20 cellular contexts compared by ENCODE assay signal in the genomic region with DNA sequence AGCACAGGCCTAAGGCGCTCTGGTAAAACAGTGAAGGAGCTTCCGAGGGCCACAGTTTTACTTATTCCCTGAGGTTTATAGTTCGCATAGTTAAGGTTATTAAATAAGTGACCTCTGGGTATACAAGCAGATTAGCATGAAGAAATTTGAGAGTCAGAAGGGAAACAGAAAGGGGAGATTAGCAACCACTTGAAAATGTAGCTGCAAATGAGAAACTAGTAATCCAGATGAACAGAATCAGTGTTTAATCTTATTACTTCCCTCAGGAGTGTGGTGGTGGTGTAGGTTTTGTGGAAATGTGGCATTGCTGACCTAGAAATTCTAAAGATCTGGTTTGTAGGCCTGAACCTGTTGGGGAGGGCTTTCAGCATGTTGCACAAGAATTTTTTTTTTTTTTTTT.
"Had no signal": no experiment of that assay in that cellular context is flagged by ENCODE, and none has a peak within 500 bp of the region (broad histone marks: within the 10 kb centered on the region; RNA-seq: fewer than 3 reads in every experiment).

No MANE protein-coding gene starts in this region.

- H3K36me3 ChIP-seq: breast epithelium, gastrocnemius medialis, left lung, right lobe of liver had no signal

- DNase-seq: activated CD4-positive, alpha-beta T cell treated with anti-CD3 and anti-CD28 coated beads, Interleukin-2, amount 10 ng/mL, durations not matched to agents 24 days and 14 days; activated CD4-positive, CD25-positive, alpha-beta regulatory T cell; activated CD8-positive, alpha-beta T cell treated with anti-CD3 and anti-CD28 coated beads for 36 hours; activated effector memory CD4-positive, alpha-beta T cell treated with Interleukin-2 at 50 U/mL for 16 hours; activated naive CD4-positive, alpha-beta T cell treated with anti-CD3 and anti-CD28 coated beads, Interleukin-2, amount 10 ng/mL, durations not matched to agents 7 days and 5 days; activated naive CD8-positive, alpha-beta T cell treated with anti-CD3 and anti-CD28 coated beads, Interleukin-2, amount 50 U/mL, for 24 hours; activated T-cell treated with anti-CD3 and anti-CD28 coated beads, Interleukin-2, amount 50 U/mL, for 24 hours; cerebellar nuclear complex; cortex of kidney; gastrocnemius medialis; heart left ventricle; kidney; left lung; right lobe of liver; small intestine; stimulated activated CD4-positive, alpha-beta T cell treated with anti-CD3 and anti-CD28 coated beads, Interleukin-4, amount 100 ng/mL, for 1 hour; T-helper 9 cell had no signal

- H3K27ac ChIP-seq: breast epithelium, gastrocnemius medialis, left lung, right lobe of liver had no signal

- H3K9me3 Mint-ChIP-seq: activated CD4-positive, alpha-beta T cell treated with anti-CD3 and anti-CD28 coated beads, Interleukin-2, amount 10 ng/mL, durations not matched to agents 24 days and 14 days; activated CD8-positive, alpha-beta T cell treated with anti-CD3 and anti-CD28 coated beads for 36 hours; activated naive CD4-positive, alpha-beta T cell treated with anti-CD3 and anti-CD28 coated beads, Interleukin-2, amount 10 ng/mL, durations not matched to agents 7 days and 5 days; activated naive CD8-positive, alpha-beta T cell treated with anti-CD3 and anti-CD28 coated beads, Interleukin-2, amount 50 U/mL, for 24 hours; activated T-cell treated with anti-CD3 and anti-CD28 coated beads, Interleukin-2, amount 50 U/mL, for 24 hours; stimulated activated memory B cell treated with anti-CD40 and anti-IgM and Interleukin-4, amounts not matched to agents 10 μg/mL and 1 μg/mL and 100 μg/mL, for 72 hours had no signal

- H3K4me3 ChIP-seq: breast epithelium, gastrocnemius medialis, heart left ventricle, left lung, right lobe of liver had no signal

- H3K27me3 Mint-ChIP-seq: activated CD4-positive, alpha-beta T cell treated with anti-CD3 and anti-CD28 coated beads, Interleukin-2, amount 10 ng/mL, durations not matched to agents 24 days and 14 days; activated CD8-positive, alpha-beta T cell treated with anti-CD3 and anti-CD28 coated beads for 36 hours; activated naive CD4-positive, alpha-beta T cell treated with anti-CD3 and anti-CD28 coated beads, Interleukin-2, amount 10 ng/mL, durations not matched to agents 7 days and 5 days; activated naive CD8-positive, alpha-beta T cell treated with anti-CD3 and anti-CD28 coated beads, Interleukin-2, amount 50 U/mL, for 24 hours; activated T-cell treated with anti-CD3 and anti-CD28 coated beads, Interleukin-2, amount 50 U/mL, for 24 hours; stimulated activated memory B cell treated with anti-CD40 and anti-IgM and Interleukin-4, amounts not matched to agents 10 μg/mL and 1 μg/mL and 100 μg/mL, for 72 hours had no signal

- H3K4me3 Mint-ChIP-seq: activated CD4-positive, alpha-beta T cell treated with anti-CD3 and anti-CD28 coated beads, Interleukin-2, amount 10 ng/mL, durations not matched to agents 24 days and 14 days; activated CD8-positive, alpha-beta T cell treated with anti-CD3 and anti-CD28 coated beads for 36 hours; activated naive CD4-positive, alpha-beta T cell treated with anti-CD3 and anti-CD28 coated beads, Interleukin-2, amount 10 ng/mL, durations not matched to agents 7 days and 5 days; activated naive CD8-positive, alpha-beta T cell treated with anti-CD3 and anti-CD28 coated beads, Interleukin-2, amount 50 U/mL, for 24 hours; activated T-cell treated with anti-CD3 and anti-CD28 coated beads, Interleukin-2, amount 50 U/mL, for 24 hours; mesothelial cell of epicardium; stimulated activated memory B cell treated with anti-CD40 and anti-IgM and Interleukin-4, amounts not matched to agents 10 μg/mL and 1 μg/mL and 100 μg/mL, for 72 hours had no signal

- H3K4me1 ChIP-seq: breast epithelium, left lung, right lobe of liver had no signal

- H3K9me3 ChIP-seq: breast epithelium, gastrocnemius medialis, left lung, right lobe of liver had no signal

- H3K27ac Mint-ChIP-seq: activated CD4-positive, alpha-beta T cell treated with anti-CD3 and anti-CD28 coated beads, Interleukin-2, amount 10 ng/mL, durations not matched to agents 24 days and 14 days; activated CD8-positive, alpha-beta T cell treated with anti-CD3 and anti-CD28 coated beads for 36 hours; activated naive CD4-positive, alpha-beta T cell treated with anti-CD3 and anti-CD28 coated beads, Interleukin-2, amount 10 ng/mL, durations not matched to agents 7 days and 5 days; activated naive CD8-positive, alpha-beta T cell treated with anti-CD3 and anti-CD28 coated beads, Interleukin-2, amount 50 U/mL, for 24 hours; activated T-cell treated with anti-CD3 and anti-CD28 coated beads, Interleukin-2, amount 50 U/mL, for 24 hours; mesothelial cell of epicardium; stimulated activated memory B cell treated with anti-CD40 and anti-IgM and Interleukin-4, amounts not matched to agents 10 μg/mL and 1 μg/mL and 100 μg/mL, for 72 hours had no signal

- H3K27me3 ChIP-seq: breast epithelium, gastrocnemius medialis, heart left ventricle, left lung, right lobe of liver had no signal
